7 cellular contexts compared by ENCODE assay signal in genomic region chr16:55035037-55035436, GRCh38.
DNase-seq lines count a peak whose midpoint lies in the region; ATAC-seq and TF ChIP-seq lines count a peak whose summit lies in the region.

No MANE protein-coding gene starts in this region.

- no peak overlapping the region for H3K4me3 ChIP-seq in GM12864 (ENCODE audit: low read depth, low read length)
- no peak overlapping the region for H3K4me3 ChIP-seq in IMR-90 (ENCODE audit: insufficient read depth, low read depth, low read length)
- H3K4me3 ChIP-seq in lung, result no peak overlapping the region
- H3K4me3 ChIP-seq in effector memory CD4-positive, alpha-beta T cell (ENCODE audit: insufficient read depth, low read depth, low read length, poor library complexity, severe bottlenecking), result no peak overlapping the region
- no peak overlapping the region for H3K4me3 ChIP-seq in CD4-positive, alpha-beta memory T cell (ENCODE audit: low read length in 2 of 2)

- no peak overlapping the region for H3K14ac ChIP-seq in IMR-90 (replicated peaks; ENCODE audit: low read depth, low read length)

- H3K9me1 ChIP-seq in IMR-90 (ENCODE audit: insufficient read depth, low read length), result no peaks in the 10 kb centered on the region

- H3K9me3 ChIP-seq in IMR-90 (ENCODE audit: control insufficient read depth, insufficient read depth, low read length) (no peaks in the 10 kb centered on the region), lung (ENCODE audit: control insufficient read depth in 2 of 2, insufficient read depth in 1 of 2, low read length in 1 of 2) (peaks cover 0 to 3% of the 10 kb centered on the region in 2 donors)
- H3K9me3 ChIP-seq in effector memory CD4-positive, alpha-beta T cell (ENCODE audit: control insufficient read depth, low read length), result no peaks in the 10 kb centered on the region
- H3K9me3 ChIP-seq in CD4-positive, alpha-beta memory T cell (ENCODE audit: control insufficient read depth in 1 of 2, low read length in 2 of 2), result no peaks in the 10 kb centered on the region

- no peaks in the 10 kb centered on the region for H3K4me1 Mint-ChIP-seq in activated naive CD8-positive, alpha-beta T cell treated with anti-CD3 and anti-CD28 coated beads, Interleukin-2, amount 50 U/mL, for 24 hours
- no peaks in the 10 kb centered on the region for H3K4me1 Mint-ChIP-seq in CD4-positive, alpha-beta memory T cell

- no peak overlapping the region for H3K4me3 Mint-ChIP-seq in activated naive CD8-positive, alpha-beta T cell treated with anti-CD3 and anti-CD28 coated beads, Interleukin-2, amount 50 U/mL, for 24 hours
- no peak overlapping the region for H3K4me3 Mint-ChIP-seq in CD4-positive, alpha-beta memory T cell

- DNase-seq in GM12864 (ENCODE audit: low read depth) (no peak), IMR-90 (no peak), lung (ENCODE audit: low spot score) (peak; percentile 36)
- peak; percentile 46 for DNase-seq in activated naive CD8-positive, alpha-beta T cell treated with anti-CD3 and anti-CD28 coated beads, Interleukin-2, amount 50 U/mL, for 24 hours
- no peak for DNase-seq in effector memory CD4-positive, alpha-beta T cell
- no peak for DNase-seq in CD4-positive, alpha-beta memory T cell
- DNase-seq in effector CD4-positive, alpha-beta T cell, result no peak

- no peak overlapping the region for H4K8ac ChIP-seq in IMR-90 (ENCODE audit: low read depth in 2 of 2, low read length in 2 of 2)

- no peak overlapping the region for H2BK5ac ChIP-seq in IMR-90 (ENCODE audit: low read depth, low read length, poor library complexity, severe bottlenecking)

- H3K79me1 ChIP-seq in IMR-90 (ENCODE audit: low read depth in 1 of 2, low read length in 2 of 2), result no peaks in the 10 kb centered on the region

- H3K36me3 Mint-ChIP-seq in activated naive CD8-positive, alpha-beta T cell treated with anti-CD3 and anti-CD28 coated beads, Interleukin-2, amount 50 U/mL, for 24 hours (ENCODE audit: low read depth), result no peaks in the 10 kb centered on the region
- H3K36me3 Mint-ChIP-seq in CD4-positive, alpha-beta memory T cell, result no peaks in the 10 kb centered on the region

- H2AFZ ChIP-seq in IMR-90 (replicated peaks; ENCODE audit: low read length, poor library complexity), result no peak overlapping the region

- dilution Hi-C loops in IMR-90 (cut with HindIII; ENCODE audit: low sequenced_read_pairs, unreplicated experiment), result no loop called here

- WGBS in IMR-90 (ENCODE audit: extremely low coverage in 2 of 2, insufficient read length in 1 of 2), 2 experiments, result 56% methylated on average over 2 of the region's 7 CpGs; no CpG with 5 or more reads in 1 of the 2 experiments
- WGBS in lung, 2 donors, result 30 to 40% methylated on average over 7 of the region's 7 CpGs

- H3K27me3 Mint-ChIP-seq in activated naive CD8-positive, alpha-beta T cell treated with anti-CD3 and anti-CD28 coated beads, Interleukin-2, amount 50 U/mL, for 24 hours, result peaks cover 3% of the 10 kb centered on the region
- peaks cover 0 to 5% of the 10 kb centered on the region in 2 donors for H3K27me3 Mint-ChIP-seq in CD4-positive, alpha-beta memory T cell

- H3K27ac Mint-ChIP-seq in activated naive CD8-positive, alpha-beta T cell treated with anti-CD3 and anti-CD28 coated beads, Interleukin-2, amount 50 U/mL, for 24 hours, result no peak overlapping the region
- H3K27ac Mint-ChIP-seq in CD4-positive, alpha-beta memory T cell, result no peak overlapping the region

- no peaks in the 10 kb centered on the region for H3K36me3 ChIP-seq in IMR-90 (ENCODE audit: control insufficient read depth, insufficient read depth, low read length)
- no peaks in the 10 kb centered on the region for H3K36me3 ChIP-seq in lung (ENCODE audit: control insufficient read depth in 2 of 2, insufficient read depth in 2 of 2, low read length in 2 of 2)
- H3K36me3 ChIP-seq in effector memory CD4-positive, alpha-beta T cell (ENCODE audit: control insufficient read depth, insufficient read depth, low read length), result no peaks in the 10 kb centered on the region
- H3K36me3 ChIP-seq in CD4-positive, alpha-beta memory T cell (ENCODE audit: insufficient read depth, low read length), result no peaks in the 10 kb centered on the region

- no peak overlapping the region for H3K18ac ChIP-seq in IMR-90 (ENCODE audit: low read depth, low read length)

- ATAC-seq in IMR-90 (ENCODE audit: low read depth), result no peak
- no peak for ATAC-seq in activated naive CD8-positive, alpha-beta T cell treated with anti-CD3 and anti-CD28 coated beads, Interleukin-2, amount 50 U/mL, for 24 hours
- ATAC-seq in lung (ENCODE audit: insufficient read depth, low FRiP score), result no peak

- no peak overlapping the region for H2BK15ac ChIP-seq in IMR-90 (ENCODE audit: low read depth, low read length)

- TF ChIP-seq CTCF in GM12864 (IDR thresholded peaks at IDR 0.05; ENCODE audit: low read depth, low read length, missing control alignments) (peak; percentile 67), IMR-90 (conservative IDR thresholded peaks at IDR 0.05; ENCODE audit: low read depth, low read length) (peak; percentile 15; the same call in 1 of the 2 replicates), lung (IDR thresholded peaks at IDR 0.05; ENCODE audit: control extremely low read depth, extremely low read depth) (peak; percentile 3)

- H3K4ac ChIP-seq in IMR-90 (ENCODE audit: low read depth, low read length), result no peak overlapping the region

- H3K27ac ChIP-seq in IMR-90 (ENCODE audit: insufficient read depth, low read length) (no peak overlapping the region), lung (ENCODE audit: low read depth in 1 of 2, low read length in 1 of 2) (no peak overlapping the region)
- H3K27ac ChIP-seq in effector memory CD4-positive, alpha-beta T cell (ENCODE audit: insufficient read depth, low read length, poor library complexity, severe bottlenecking), result no peak overlapping the region
- H3K27ac ChIP-seq in CD4-positive, alpha-beta memory T cell (ENCODE audit: low read depth, low read length), result no peak overlapping the region

- H3K4me1 ChIP-seq in IMR-90 (ENCODE audit: control insufficient read depth, insufficient read depth, low read length) (no peaks in the 10 kb centered on the region), lung (ENCODE audit: control insufficient read depth in 2 of 2, insufficient read depth in 2 of 2, low read length in 2 of 2) (no peaks in the 10 kb centered on the region)
- no peaks in the 10 kb centered on the region for H3K4me1 ChIP-seq in effector memory CD4-positive, alpha-beta T cell (ENCODE audit: control insufficient read depth, insufficient read depth, low read length, poor library complexity, severe bottlenecking)
- no peaks in the 10 kb centered on the region for H3K4me1 ChIP-seq in CD4-positive, alpha-beta memory T cell (ENCODE audit: insufficient read depth, low read length)

- no peak for TF ChIP-seq RAD21 in IMR-90 (IDR thresholded peaks at IDR 0.05; ENCODE audit: low read length)

- no peak for TF ChIP-seq POLR2A in IMR-90 (IDR thresholded peaks at IDR 0.05; ENCODE audit: low read depth, low read length)

- no peak overlapping the region for H3K23ac ChIP-seq in IMR-90 (ENCODE audit: low read depth, low read length)

- H2BK20ac ChIP-seq in IMR-90 (ENCODE audit: low read depth, low read length), result no peak overlapping the region

- no TSS peak for BruUV-seq in IMR-90 (replicated peaks; lab: Mats Ljungman, UMichigan)

- no peak overlapping the region for H3K56ac ChIP-seq in IMR-90 (ENCODE audit: extremely low read depth, insufficient read depth, low read length)

- H2AK5ac ChIP-seq in IMR-90 (ENCODE audit: low read depth, low read length), result no peak overlapping the region

- no peak overlapping the region for H3K4me2 ChIP-seq in IMR-90 (ENCODE audit: low read depth, low read length)

- no peak overlapping the region for H3K9ac ChIP-seq in IMR-90 (ENCODE audit: low read depth, low read length)

- intact Hi-C loops in IMR-90 (cut with micrococcal nuclease), result no loop called here
- intact Hi-C loops in CD4-positive, alpha-beta memory T cell (cut with micrococcal nuclease), result no loop called here

- H4K91ac ChIP-seq in IMR-90 (ENCODE audit: insufficient read depth, low read depth, low read length), result no peak overlapping the region

- H3K9me3 Mint-ChIP-seq in activated naive CD8-positive, alpha-beta T cell treated with anti-CD3 and anti-CD28 coated beads, Interleukin-2, amount 50 U/mL, for 24 hours, result peaks cover 2% of the 10 kb centered on the region
- H3K9me3 Mint-ChIP-seq in CD4-positive, alpha-beta memory T cell, result peaks cover 0 to 2% (median 0%) of the 10 kb centered on the region in 8 donors

- no peak overlapping the region for H2AK9ac ChIP-seq in IMR-90 (replicated peaks; ENCODE audit: low read depth, low read length, poor library complexity)

- no peaks in the 10 kb centered on the region for H4K20me1 ChIP-seq in IMR-90 (ENCODE audit: insufficient read depth, low read length)

- H4K5ac ChIP-seq in IMR-90 (ENCODE audit: low read depth, low read length), result no peak overlapping the region

- in situ Hi-C loops in IMR-90 (cut with MboI; ENCODE audit: low sequenced_read_pairs), result no loop called here

- POLR2A ChIA-PET in IMR-90 (lab: Charles Lee; ENCODE audit: unreplicated experiment), result no interaction called here
- POLR2A ChIA-PET in CD4-positive, alpha-beta memory T cell (lab: Charles Lee; ENCODE audit: partially characterized antibody), result no interaction called here

- H3K27me3 ChIP-seq in IMR-90 (ENCODE audit: control insufficient read depth, insufficient read depth, low read length) (no peaks in the 10 kb centered on the region), lung (ENCODE audit: control insufficient read depth, insufficient read depth) (peaks cover 6% of the 10 kb centered on the region)
- H3K27me3 ChIP-seq in effector memory CD4-positive, alpha-beta T cell (replicated peaks; ENCODE audit: control insufficient read depth, insufficient read depth, low read length, poor library complexity, severe bottlenecking), result no peaks in the 10 kb centered on the region
- no peaks in the 10 kb centered on the region for H3K27me3 ChIP-seq in CD4-positive, alpha-beta memory T cell (ENCODE audit: insufficient read depth, low read length)

- H2BK120ac ChIP-seq in IMR-90 (ENCODE audit: low read depth, low read length), result no peak overlapping the region

- CTCF ChIA-PET in IMR-90 (lab: Yijun Ruan, JAX), result interaction anchor here (0.6 to 0.8 kb wide), 2 partner anchors 337 to 1486 kb away, joined by 3 read pairs; no protein-coding TSS in a partner anchor
- CTCF ChIA-PET in CD4-positive, alpha-beta memory T cell (lab: Charles Lee; ENCODE audit: partially characterized antibody), result no interaction called here

TF ChIP-seq in IMR-90, 13 proteins besides CTCF, POLR2A, EP300 and RAD21 (continues in another document):
- TF ChIP-seq FOS (IDR thresholded peaks at IDR 0.05; ENCODE audit: low read depth, low read length) (no peak), NFE2L2 (IDR thresholded peaks at IDR 0.05; ENCODE audit: low read depth, low read length) (no peak), MAFK (IDR thresholded peaks at IDR 0.05; ENCODE audit: low read depth, low read length) (no peak), SMC3 (IDR thresholded peaks at IDR 0.05; ENCODE audit: low read depth, low read length) (no peak), MXI1 (IDR thresholded peaks at IDR 0.05; ENCODE audit: borderline replicate concordance, low read depth, low read length) (no peak), MAZ (IDR thresholded peaks at IDR 0.05; ENCODE audit: borderline replicate concordance, low read depth, low read length) (no peak)

Comparison
In these comparisons a context has a peak if more than half of its experiments do, and no peak if none do; other contexts are left out.
1. DNase-seq: peak in activated naive CD8-positive, alpha-beta T cell treated with anti-CD3 and anti-CD28 coated beads, Interleukin-2, amount 50 U/mL, for 24 hours (single experiment) and lung (single experiment); none in GM12864 (single experiment), IMR-90 (single experiment), effector memory CD4-positive, alpha-beta T cell (0 of 3), CD4-positive, alpha-beta memory T cell (0 of 5) and effector CD4-positive, alpha-beta T cell (single experiment).
2. CTCF ChIP-seq: peak in every context shown above with its lines; median percentile 67 in GM12864; 15 in IMR-90; 3 in lung.